Comparison of ENCODE assay signal across 8 cellular contexts in the genomic region with DNA sequence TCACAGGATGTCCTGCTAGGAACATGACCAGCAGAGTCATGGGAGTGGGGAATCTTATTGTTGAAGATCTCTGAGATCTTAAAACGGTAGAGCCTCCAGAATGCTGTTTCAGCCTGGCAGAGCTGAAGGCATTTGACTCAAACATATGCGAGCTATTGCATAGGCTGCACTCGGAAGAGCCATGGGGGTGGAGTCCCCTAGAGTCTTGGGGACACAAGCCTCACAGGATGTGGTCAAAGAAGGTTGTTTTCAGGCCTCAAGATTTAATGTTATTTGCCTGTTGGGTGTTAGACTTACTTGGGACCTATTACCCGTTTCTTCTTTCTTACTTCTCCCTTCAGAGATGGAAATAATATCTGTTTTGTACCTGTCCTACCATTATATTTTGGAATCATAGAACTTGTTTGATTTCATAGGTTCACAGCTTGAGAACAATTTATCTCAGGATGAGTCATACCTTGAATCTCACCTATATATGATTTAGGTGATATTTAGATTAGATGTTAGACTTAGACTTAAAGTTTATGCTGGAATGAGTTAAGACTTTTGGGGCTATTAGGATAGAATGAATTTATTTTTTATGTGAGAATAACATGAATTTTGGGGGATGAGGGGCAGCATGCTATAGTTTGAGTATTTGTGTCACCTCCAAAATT.
DNase-seq lines count a peak whose midpoint lies in the region; ATAC-seq and TF ChIP-seq lines count a peak whose summit lies in the region.

No MANE protein-coding gene starts in this region.

- intact Hi-C loops in tibial artery (cut with DNase I; ENCODE audit: low total_unique reads), result no loop called here

- no peaks in the 10 kb centered on the region for H3K27me3 ChIP-seq in tibial artery

- peak overlapping the region; percentile 58 for H3K4me3 Mint-ChIP-seq in activated naive CD8-positive, alpha-beta T cell

- H3K9me3 Mint-ChIP-seq in activated naive CD8-positive, alpha-beta T cell (ENCODE audit: low read depth), result no peaks in the 10 kb centered on the region

- no peaks in the 10 kb centered on the region for H3K27me3 Mint-ChIP-seq in activated naive CD8-positive, alpha-beta T cell

- peaks cover 2% of the 10 kb centered on the region for H3K36me3 Mint-ChIP-seq in activated naive CD8-positive, alpha-beta T cell

- H3K4me1 ChIP-seq in tibial artery, result no peaks in the 10 kb centered on the region

- DNase-seq in M059J (ENCODE audit: low read depth), result peak; percentile 26
- no peak for DNase-seq in DMS79 treated with DMSO at 0.1 percent for 48 hours (lab: John Stamatoyannopoulos, UW)
- DNase-seq in GDM1 (lab: John Stamatoyannopoulos, UW), result no peak
- no peak for DNase-seq in tibial artery
- DNase-seq in cerebellar cortex (ENCODE audit: low spot score), result no peak

- H3K27ac ChIP-seq in tibial artery, result no peak overlapping the region

- no peak overlapping the region for H3K4me3 ChIP-seq in tibial artery

- H3K4me1 Mint-ChIP-seq in activated naive CD8-positive, alpha-beta T cell (ENCODE audit: low read depth), result peaks cover 55% of the 10 kb centered on the region

- ATAC-seq in GM18498 (IDR thresholded peaks at IDR 0.05; ENCODE audit: unreplicated experiment) (peak; percentile 95), GM21619 (IDR thresholded peaks at IDR 0.05; ENCODE audit: unreplicated experiment) (peak; percentile 94)

- no peaks in the 10 kb centered on the region for H3K36me3 ChIP-seq in tibial artery

- H3K27ac Mint-ChIP-seq in activated naive CD8-positive, alpha-beta T cell, result peak overlapping the region; percentile 75

- no peaks in the 10 kb centered on the region for H3K9me3 ChIP-seq in tibial artery

- no peak for TF ChIP-seq CTCF in tibial artery (IDR thresholded peaks at IDR 0.05)
